16 cellular contexts compared by ENCODE assay signal in genomic region chr18:33918571-33918970, GRCh38.
DNase-seq lines count a peak whose midpoint lies in the region; ATAC-seq, FAIRE-seq and TF ChIP-seq lines count a peak whose summit lies in the region.
"Had no signal": no experiment of that assay in that cellular context is flagged by ENCODE, and none has a peak within 500 bp of the region (broad histone marks: within the 10 kb centered on the region; RNA-seq: fewer than 3 reads in every experiment).

No MANE protein-coding gene starts in this region.

- no TSS peak for BruUV-seq in OCI-LY7 (replicated peaks; lab: Mats Ljungman, UMichigan)

- H3K4me2 ChIP-seq in OCI-LY7 (ENCODE audit: low read length): peak overlapping the region; percentile 64
- H3K4me2 ChIP-seq: A549, GM23338 had no signal

- POLR2A ChIA-PET in OCI-LY7 (lab: Charles Lee): interaction anchor here (0.6 to 1.8 kb wide), 3 partner anchors 47 to 1190 kb away, joined by 3 to 6 read pairs (median 4); no protein-coding TSS in a partner anchor

- CTCF ChIA-PET in OCI-LY7 (lab: Charles Lee; ENCODE audit: unreplicated experiment): no interaction called here

- peak; percentile 66 for FAIRE-seq in D721Med (lab: Jason Lieb, UNC)
- FAIRE-seq: A549, G401.6, GM12892 had no signal

- H3K4me1 ChIP-seq in OCI-LY7 (ENCODE audit: insufficient read depth, low read length, poor library complexity, severe bottlenecking): peaks cover 29% of the 10 kb centered on the region
- H3K4me1 ChIP-seq: A549 had no signal

- no peaks in the 10 kb centered on the region for H3K9me3 ChIP-seq in OCI-LY7 (ENCODE audit: low read length)
- H3K9me3 ChIP-seq: A549, BE2C had no signal

- no peaks in the 10 kb centered on the region for H3K9me2 ChIP-seq in OCI-LY7 (ENCODE audit: insufficient read depth, low read length)

- ATAC-seq in HG03108 (IDR thresholded peaks at IDR 0.05; ENCODE audit: unreplicated experiment) (no peak), HG02870 (IDR thresholded peaks at IDR 0.05; ENCODE audit: unreplicated experiment) (no peak)
- ATAC-seq: A549, GM23338 had no signal

- DNase-seq in D721Med (ENCODE audit: insufficient read length, low spot score) (no peak), Kasumi-1 (lab: John Stamatoyannopoulos, UW) (peak; percentile 21 to 52), OCI-LY7 (ENCODE audit: low spot score) (peak; percentile 44), DMS53 treated with DMSO at 0.1 percent for 48 hours (lab: John Stamatoyannopoulos, UW; ENCODE audit: unreplicated experiment) (no peak)
- DNase-seq: BE2C, DMS 273 treated with DMSO at 0.1 percent for 48 hours, DMS79, EL, H7 had no signal

- H4K20me1 ChIP-seq in OCI-LY7 (ENCODE audit: insufficient read depth, low read length): no peaks in the 10 kb centered on the region

- TF ChIP-seq CTCF in D721Med (IDR thresholded peaks at IDR 0.05; ENCODE audit: insufficient read depth, missing control alignments) (no peak), OCI-LY7 (conservative IDR thresholded peaks at IDR 0.05; ENCODE audit: low read length) (no peak)

- H2AFZ ChIP-seq in OCI-LY7 (ENCODE audit: low read length): peak overlapping the region; percentile 94
- H2AFZ ChIP-seq: GM23338 had no signal

- H3K4me3 ChIP-seq in OCI-LY7 (ENCODE audit: low read depth, low read length, poor library complexity, severe bottlenecking): peak overlapping the region; percentile 38
- H3K4me3 ChIP-seq: A549, GM23338 had no signal

- no peaks in the 10 kb centered on the region for H3K79me2 ChIP-seq in OCI-LY7 (ENCODE audit: insufficient read depth, low read depth, low read length)

- no peaks in the 10 kb centered on the region; the same call in 1 of the 2 replicates for H3K36me3 ChIP-seq in OCI-LY7 (ENCODE audit: insufficient read depth, low read length)
- H3K36me3 ChIP-seq: BE2C had no signal

- H3K27ac ChIP-seq in OCI-LY7 (ENCODE audit: low read depth, low read length, poor library complexity, severe bottlenecking): peak overlapping the region; percentile 60
- H3K27ac ChIP-seq: A549, HL-60 had no signal

- intact Hi-C loops in OCI-LY7 (cut with micrococcal nuclease; ENCODE audit: unreplicated experiment): loop anchor here (2.0 kb wide), 1 partner anchor 80 kb away; no protein-coding TSS in a partner anchor

Comparison
In these comparisons a context has a peak if more than half of its experiments do, and no peak if none do; other contexts are left out.
1. DNase-seq: peak in Kasumi-1 (2 of 2) and OCI-LY7 (single experiment); none in D721Med (single experiment) and DMS53 treated with DMSO at 0.1 percent for 48 hours (single experiment).